Comparison of ENCODE assay signal across 11 cellular contexts in the genomic region with DNA sequence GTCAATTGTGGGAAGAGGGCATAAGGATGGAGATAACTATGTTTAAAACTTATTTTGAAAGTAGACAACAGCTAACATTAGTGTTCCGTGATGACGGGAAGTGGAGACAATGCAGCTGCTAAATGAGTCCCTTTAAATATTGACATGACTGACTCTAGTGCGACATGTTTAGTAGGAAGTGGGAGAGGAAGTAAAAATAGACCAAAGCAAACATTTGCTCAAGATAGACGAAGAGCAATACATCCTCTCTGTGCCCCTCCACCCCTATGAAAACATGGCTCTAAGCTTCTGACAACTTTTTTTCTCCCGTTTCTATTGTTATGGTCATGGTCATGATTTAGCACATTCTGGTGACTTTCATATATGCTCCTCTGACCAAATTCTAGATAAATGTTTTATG. TPM values are rescaled to one million over a fixed set of nuclear protein-coding genes. Genes with fewer than 3 reads are reported as not detected.
DNase-seq lines count a peak whose midpoint lies in the region; ATAC-seq and TF ChIP-seq lines count a peak whose summit lies in the region.
"Had no signal": no experiment of that assay in that cellular context is flagged by ENCODE, and none has a peak within 500 bp of the region (broad histone marks: within the 10 kb centered on the region; RNA-seq: fewer than 3 reads in every experiment).

No MANE protein-coding gene starts in this region.

- DNase-seq in Caco-2 = no peak
- peak; percentile 58 for DNase-seq in NCI-H748 (lab: John Stamatoyannopoulos, UW; ENCODE audit: unreplicated experiment)
- peak in 1 of 3 donors; percentile 7 for DNase-seq in immature natural killer cell
- no peak for DNase-seq in dorsolateral prefrontal cortex
- no peak for DNase-seq in NCI-H1436 (lab: John Stamatoyannopoulos, UW)
- no peak for DNase-seq in Calu3
- no peak for DNase-seq in SJCRH30
- DNase-seq: cortex of kidney had no signal

- H3K9me3 ChIP-seq in Caco-2 = no peaks in the 10 kb centered on the region
- no peaks in the 10 kb centered on the region for H3K9me3 ChIP-seq in SJCRH30 (replicated peaks)

- H3K27me3 ChIP-seq in Caco-2 (replicated peaks; ENCODE audit: control insufficient read depth, insufficient read depth, low read length) (no peaks in the 10 kb centered on the region), dorsolateral prefrontal cortex (peaks cover 0 to 5% (median 0%) of the 10 kb centered on the region in 45 donors), SJCRH30 (no peaks in the 10 kb centered on the region)

- peak overlapping the region; percentile 7 for H3K4me3 Mint-ChIP-seq in Caco-2 (ENCODE audit: unreplicated experiment)
- peak overlapping the region; percentile 2 to 73 (median 38) for H3K4me3 Mint-ChIP-seq in immature natural killer cell
- no peak overlapping the region for H3K4me3 Mint-ChIP-seq in Calu3 (ENCODE audit: low read depth, unreplicated experiment)

- no peak for TF ChIP-seq CTCF in Caco-2 (IDR thresholded peaks at IDR 0.05; ENCODE audit: insufficient read depth in 1 of 2, low read depth in 1 of 2, low read length in 1 of 2, severe bottlenecking in 1 of 2, unreplicated experiment in 1 of 2)
- no peak for TF ChIP-seq CTCF in dorsolateral prefrontal cortex (IDR thresholded peaks at IDR 0.05 in 54 of 56, conservative IDR thresholded peaks at IDR 0.05 in 2 of 56; ENCODE audit: low read depth in 1 of 56, partially characterized antibody in 56 of 56)
- no peak for TF ChIP-seq CTCF in Calu3 (IDR thresholded peaks at IDR 0.05; ENCODE audit: unreplicated experiment)

- H3K4me1 ChIP-seq in Caco-2 (peaks cover 12% of the 10 kb centered on the region; the same call in 1 of the 2 replicates), SJCRH30 (no peaks in the 10 kb centered on the region)

- BruUV-seq in Caco-2 (replicated peaks; lab: Mats Ljungman, UMichigan) (no TSS peak), Calu3 (replicated peaks; lab: Mats Ljungman, UMichigan) (no TSS peak)

- peak; percentile 75 for ATAC-seq in GM21423 (IDR thresholded peaks at IDR 0.05; ENCODE audit: unreplicated experiment)
- ATAC-seq: Panc1 had no signal

- H3K36me3 ChIP-seq in Caco-2 (ENCODE audit: control insufficient read depth, insufficient read depth, low read length) (no peaks in the 10 kb centered on the region), SJCRH30 (no peaks in the 10 kb centered on the region)

- H3K36me3 Mint-ChIP-seq in Caco-2 (ENCODE audit: insufficient read depth, unreplicated experiment) (no peaks in the 10 kb centered on the region), immature natural killer cell (peaks cover 0 to 2% (median 0%) of the 10 kb centered on the region in 3 donors), Calu3 (ENCODE audit: insufficient read depth, unreplicated experiment) (no peaks in the 10 kb centered on the region)

- POLR2A ChIA-PET in Caco-2 (lab: Charles Lee) = no interaction called here

- CTCF ChIA-PET in Caco-2 (lab: Charles Lee) (interaction anchor here (1.2 kb wide), 1 partner anchor 504 kb away, joined by 5 read pairs; no protein-coding TSS in a partner anchor), Calu3 (lab: Charles Lee) (interaction anchor here (1.1 kb wide), 1 partner anchor 264 kb away, joined by 3 read pairs; no protein-coding TSS in a partner anchor)

- H3K4me3 ChIP-seq in Caco-2 (ENCODE audit: low read depth, low read length) = no peak overlapping the region
- no peak overlapping the region for H3K4me3 ChIP-seq in dorsolateral prefrontal cortex
- H3K4me3 ChIP-seq in SJCRH30 = no peak overlapping the region
- H3K4me3 ChIP-seq: smooth muscle cell had no signal

- H3K27ac Mint-ChIP-seq in Caco-2 (ENCODE audit: unreplicated experiment) = no peak overlapping the region
- H3K27ac Mint-ChIP-seq in immature natural killer cell = peak overlapping the region in 3 of 6 donors; percentile 0 to 37 (median 8)
- no peak overlapping the region for H3K27ac Mint-ChIP-seq in Calu3 (ENCODE audit: unreplicated experiment)

- intact Hi-C loops in Caco-2 (cut with micrococcal nuclease; ENCODE audit: unreplicated experiment) (no loop called here), dorsolateral prefrontal cortex (cut with DNase I) (loop anchor here in 1 of 2 donors (10.0 kb wide), 1 partner anchor 359 kb away; a partner anchor contains a TSS), Calu3 (cut with micrococcal nuclease; ENCODE audit: unreplicated experiment) (loop anchor here (5.0 kb wide), 2 partner anchors 77 to 502 kb away; no protein-coding TSS in a partner anchor)

- peaks cover 20% of the 10 kb centered on the region for H3K9me3 Mint-ChIP-seq in Caco-2 (ENCODE audit: unreplicated experiment)
- no peaks in the 10 kb centered on the region for H3K9me3 Mint-ChIP-seq in immature natural killer cell
- no peaks in the 10 kb centered on the region for H3K9me3 Mint-ChIP-seq in Calu3 (ENCODE audit: low read depth, unreplicated experiment)

- peaks cover 7% of the 10 kb centered on the region for H3K4me1 Mint-ChIP-seq in Caco-2 (ENCODE audit: low read depth, unreplicated experiment)
- H3K4me1 Mint-ChIP-seq in immature natural killer cell = peaks cover 17 to 26% of the 10 kb centered on the region in 2 donors
- peaks cover 12% of the 10 kb centered on the region for H3K4me1 Mint-ChIP-seq in Calu3 (ENCODE audit: low read depth, unreplicated experiment)

- H3K27ac ChIP-seq in dorsolateral prefrontal cortex (peak overlapping the region in 18 of 59 donors; percentile 1 to 74 (median 24)), SJCRH30 (no peak overlapping the region)

- H3K27me3 Mint-ChIP-seq in Caco-2 (ENCODE audit: insufficient read depth, unreplicated experiment) = no peaks in the 10 kb centered on the region
- peaks cover 0 to 2% (median 0%) of the 10 kb centered on the region in 3 donors for H3K27me3 Mint-ChIP-seq in immature natural killer cell (ENCODE audit: low read depth in 3 of 3)
- no peaks in the 10 kb centered on the region for H3K27me3 Mint-ChIP-seq in Calu3 (ENCODE audit: unreplicated experiment)

RNA-seq across cellular contexts. Expression of a gene that starts 60.0 kb away (rescaled TPM):
- 0.02 and 0.49 TPM in 2 replicates for total RNA-seq in Caco-2 (2022)
- polyA plus RNA-seq in immature natural killer cell = under 1 TPM in 2 of 3 donors, not detected in 1; 0.33 to 0.38 TPM
- 1 to 10 TPM in 55 of 120 experiments, under 1 TPM in 65; 0.07 to 3.5 (median 0.94) TPM for total RNA-seq in dorsolateral prefrontal cortex
- 0.02 and 0.05 TPM in 2 replicates for total RNA-seq in Calu3 (2022)
- total RNA-seq in SJCRH30 (2014; rRNA removed; shearing (Covaris generic)) = 31.0 and 37.6 TPM in 2 replicates
